Comparison of ENCODE assay signal across 8 cellular contexts in the genomic region with DNA sequence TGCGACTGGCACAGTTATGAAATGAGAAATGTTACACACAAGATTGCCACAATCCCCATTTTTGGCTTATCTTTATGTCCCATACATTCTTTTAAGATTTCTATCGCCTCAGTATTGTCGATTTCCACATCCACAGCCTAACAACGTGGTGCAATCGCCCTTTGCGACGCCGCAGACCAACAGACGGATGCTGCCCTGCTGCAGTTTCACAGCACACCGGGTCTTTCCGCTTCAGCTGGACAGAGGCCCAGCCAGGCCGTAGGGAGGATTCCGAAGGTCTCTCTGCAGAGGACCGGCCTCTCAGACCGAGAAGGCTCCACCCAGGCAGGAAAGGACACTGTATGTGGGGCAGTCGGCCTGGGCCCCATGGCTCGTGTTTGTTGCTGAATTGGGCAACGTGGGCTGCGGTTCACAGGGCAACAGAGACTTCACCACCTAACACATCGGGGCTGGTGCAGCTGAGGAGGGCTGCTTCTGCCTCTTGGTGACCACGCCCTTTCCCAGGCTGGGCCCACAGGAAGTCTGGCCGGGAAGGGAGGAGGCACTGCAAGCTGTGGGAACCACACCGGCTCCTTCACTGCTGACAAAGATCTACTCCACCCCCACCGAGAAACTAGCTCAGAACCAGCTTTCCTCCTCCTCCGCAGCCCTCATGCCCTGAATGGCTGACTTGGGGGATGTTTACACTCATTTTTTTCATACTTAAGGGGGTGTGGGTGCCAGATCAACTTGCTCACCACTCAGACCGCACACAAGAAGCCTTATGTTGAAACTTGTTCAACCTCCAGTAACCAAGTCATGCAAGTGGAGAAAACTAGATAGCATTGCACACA. TPM values are rescaled to one million over a fixed set of nuclear protein-coding genes. Genes with fewer than 3 reads are reported as not detected.
DNase-seq lines count a peak whose midpoint lies in the region; ATAC-seq and TF ChIP-seq lines count a peak whose summit lies in the region.

No MANE protein-coding gene starts in this region.

- peak overlapping the region; percentile 97 for H3K27ac Mint-ChIP-seq in T-helper 17 cell

- H3K79me2 ChIP-seq in hepatocyte, result no peaks in the 10 kb centered on the region

- no peaks in the 10 kb centered on the region for H3K36me3 Mint-ChIP-seq in T-helper 17 cell (ENCODE audit: low read depth)

- no peak for TF ChIP-seq CTCF in hepatocyte (IDR thresholded peaks at IDR 0.05; ENCODE audit: poor library complexity)
- no peak for TF ChIP-seq CTCF in retinal pigment epithelial cell (conservative IDR thresholded peaks at IDR 0.05; ENCODE audit: low read depth, low read length)

- no peaks in the 10 kb centered on the region for H3K9me3 ChIP-seq in T-helper 17 cell (ENCODE audit: control insufficient read depth, low read length, poor library complexity, severe bottlenecking)
- no peaks in the 10 kb centered on the region for H3K9me3 ChIP-seq in hepatocyte (ENCODE audit: low read depth)

- H3K27me3 Mint-ChIP-seq in T-helper 17 cell, result no peaks in the 10 kb centered on the region

- H3K27me3 ChIP-seq in hepatocyte, result no peaks in the 10 kb centered on the region

- H3K4me2 ChIP-seq in hepatocyte, result peak overlapping the region; percentile 64

- DNase-seq in DMS79 treated with DMSO at 0.1 percent for 48 hours (lab: John Stamatoyannopoulos, UW) (peak; percentile 78), HuH-7 (ENCODE audit: low spot score) (peak; percentile 79), T-helper 17 cell (peak; percentile 55 to 72 (median 59)), anterior cingulate cortex (lab: John Stamatoyannopoulos, UW) (peak in 32 of 58 donors; percentile 1 to 54 (median 10)), hepatocyte (ENCODE audit: low spot score) (peak; percentile 88), retinal pigment epithelial cell (ENCODE audit: low read depth) (peak; percentile 92), NCI-H1105 (lab: John Stamatoyannopoulos, UW) (no peak)

- H3K4me1 Mint-ChIP-seq in T-helper 17 cell, result peaks cover 48% of the 10 kb centered on the region

- H3K4me1 ChIP-seq in hepatocyte (ENCODE audit: insufficient read depth), result peaks cover 6% of the 10 kb centered on the region

- ATAC-seq in GM21576 (IDR thresholded peaks at IDR 0.05; ENCODE audit: unreplicated experiment), result peak; percentile 80
- peak; percentile 88 for ATAC-seq in T-helper 17 cell

- no peaks in the 10 kb centered on the region for H4K20me1 ChIP-seq in hepatocyte (ENCODE audit: insufficient read depth, poor library complexity, severe bottlenecking)

- no peaks in the 10 kb centered on the region for H3K9me2 ChIP-seq in hepatocyte (replicated peaks; ENCODE audit: insufficient read depth)

- WGBS in hepatocyte (ENCODE audit: low lambda C conversion rate, missing lambda C conversion rate), result 31% methylated on average over 26 of the region's 26 CpGs

- H3K27ac ChIP-seq in hepatocyte, result peak overlapping the region; percentile 68

- H3K4me3 ChIP-seq in hepatocyte (no peak overlapping the region), retinal pigment epithelial cell (ENCODE audit: low read length) (peak overlapping the region; percentile 42)

- H3K36me3 ChIP-seq in hepatocyte (replicated peaks; ENCODE audit: insufficient read depth, low read depth), result no peaks in the 10 kb centered on the region

- H3K4me3 Mint-ChIP-seq in T-helper 17 cell, result peak overlapping the region; percentile 88

- H2AFZ ChIP-seq in hepatocyte, result peak overlapping the region; percentile 36

RNA-seq across cellular contexts. Expression of gene MDM1, which starts 32.9 kb away (rescaled TPM):
- 10 to 100 TPM; 16.3 to 18.7 TPM for total RNA-seq in T-helper 17 cell
- 8.4 and 14.9 TPM in 2 replicates for total RNA-seq in hepatocyte
- polyA plus RNA-seq in hepatocyte, result 3.6 and 4.8 TPM in 2 replicates
